Comparison of ENCODE assay signal across 8 cellular contexts in genomic region chr6:80338201-80338836, GRCh38.
A peak's percentile ranks its signal among the peaks of the same experiment; 100 is the strongest.
DNase-seq lines count a peak whose midpoint lies in the region; ATAC-seq, FAIRE-seq and TF ChIP-seq lines count a peak whose summit lies in the region.

No MANE protein-coding gene starts in this region.

- H3K4me1 ChIP-seq in A549 (no peaks in the 10 kb centered on the region), NT2/D1 (ENCODE audit: insufficient read depth, insufficient read length) (no peaks in the 10 kb centered on the region)

- no peaks in the 10 kb centered on the region for H3K27me3 ChIP-seq in NT2/D1 (ENCODE audit: insufficient read depth, insufficient read length)

- H3K36me3 ChIP-seq in NT2/D1 (ENCODE audit: insufficient read depth, insufficient read length, low read length), result no peaks in the 10 kb centered on the region

- peak; percentile 50 to 53; a peak in 4 of 5 replicates for TF ChIP-seq RAD21 in A549 (conservative IDR thresholded peaks at IDR 0.05 in 1 of 2, IDR thresholded peaks at IDR 0.05 in 1 of 2)

- no peaks in the 10 kb centered on the region for H3K9me3 ChIP-seq in A549
- no peaks in the 10 kb centered on the region for H3K9me3 ChIP-seq in NT2/D1 (ENCODE audit: insufficient read depth, low read length)

- TF ChIP-seq CTCF in A549 (IDR thresholded peaks at IDR 0.05), result peak; percentile 65

- H3K4me1 Mint-ChIP-seq in activated T-cell treated with anti-CD3 and anti-CD28 coated beads, Interleukin-2, amount 50 U/mL, for 4 hours (ENCODE audit: low read depth), result no peaks in the 10 kb centered on the region

- H3K36me3 Mint-ChIP-seq in activated T-cell treated with anti-CD3 and anti-CD28 coated beads, Interleukin-2, amount 50 U/mL, for 4 hours (ENCODE audit: insufficient read depth), result no peaks in the 10 kb centered on the region

- no peak overlapping the region for H3K4me3 ChIP-seq in A549
- no peak overlapping the region for H3K4me3 ChIP-seq in NT2/D1 (ENCODE audit: insufficient read length, low read depth)

- FAIRE-seq in A549 (lab: Jason Lieb, UNC), result no peak

- H3K4me2 ChIP-seq in A549, result peak overlapping the region; percentile 18; the same call in 2 of the 3 replicates

- H3K4me3 Mint-ChIP-seq in activated T-cell treated with anti-CD3 and anti-CD28 coated beads, Interleukin-2, amount 50 U/mL, for 4 hours, result no peak overlapping the region

- no peaks in the 10 kb centered on the region for H3K9me3 Mint-ChIP-seq in activated T-cell treated with anti-CD3 and anti-CD28 coated beads, Interleukin-2, amount 50 U/mL, for 4 hours

- no peak overlapping the region for H3K9ac ChIP-seq in NT2/D1 (ENCODE audit: insufficient read length, low read depth)

- TF ChIP-seq EP300 in A549 (IDR thresholded peaks at IDR 0.05), result no peak

- DNase-seq in A549 (ENCODE audit: low read depth in 1 of 2, low spot score in 1 of 2) (peak; percentile 6 to 57), NT2/D1 (ENCODE audit: low read depth, low spot score) (peak; percentile 51), germinal center (ENCODE audit: low spot score) (peak; percentile 32), putamen (ENCODE audit: low spot score) (peak; percentile 14), DMS114 treated with DMSO at 0.1 percent for 48 hours (lab: John Stamatoyannopoulos, UW; ENCODE audit: unreplicated experiment) (no peak)
- peak; percentile 57 for DNase-seq in activated T-cell treated with anti-CD3 and anti-CD28 coated beads, Interleukin-2, amount 50 U/mL, for 4 hours

- no peaks in the 10 kb centered on the region for H3K27me3 Mint-ChIP-seq in activated T-cell treated with anti-CD3 and anti-CD28 coated beads, Interleukin-2, amount 50 U/mL, for 4 hours (ENCODE audit: low read depth)

- CTCF ChIA-PET in A549 (lab: Yijun Ruan, JAX), result interaction anchor here (0.6 to 1.5 kb wide), 2 partner anchors 11 to 54 kb away, joined by 3 read pairs; no protein-coding TSS in a partner anchor

- TF ChIP-seq POLR2A in A549 (IDR thresholded peaks at IDR 0.05; ENCODE audit: low read length), result no peak

- ATAC-seq in A549 (peak in 1 of 2 experiments; percentile 84; a peak in 3 of 6 replicates), GM18858 (IDR thresholded peaks at IDR 0.05; ENCODE audit: unreplicated experiment) (peak; percentile 91), HG03064 (IDR thresholded peaks at IDR 0.05; ENCODE audit: low read depth, unreplicated experiment) (peak; percentile 91)
- peak in 1 of 2 donors; percentile 79 for ATAC-seq in activated T-cell treated with anti-CD3 and anti-CD28 coated beads, Interleukin-2, amount 50 U/mL, for 4 hours

- POLR2A ChIA-PET in A549 (lab: Yijun Ruan, JAX), result no interaction called here

- H3K27ac ChIP-seq in A549, result no peak overlapping the region

- 21% methylated on average over 11 of the region's 12 CpGs for WGBS in A549 (ENCODE audit: missing lambda C conversion rate)

TF ChIP-seq in A549, 52 proteins besides CTCF, POLR2A, EP300 and RAD21:
- TF ChIP-seq USF2 (IDR thresholded peaks at IDR 0.05) (no peak), SMC3 (IDR thresholded peaks at IDR 0.05) (peak; percentile 67)
